ENCODE assay signal across 11 cellular contexts in genomic region chr7:80584778-80585177, GRCh38. TPM values are rescaled to one million over a fixed set of nuclear protein-coding genes. Genes with fewer than 3 reads are reported as not detected.
A peak's percentile ranks its signal among the peaks of the same experiment; 100 is the strongest.
DNase-seq lines count a peak whose midpoint lies in the region; ATAC-seq, FAIRE-seq and TF ChIP-seq lines count a peak whose summit lies in the region.
"Had no signal": no experiment of that assay in that cellular context is flagged by ENCODE, and none has a peak within 500 bp of the region (broad histone marks: within the 10 kb centered on the region; RNA-seq: fewer than 3 reads in every experiment).

No MANE protein-coding gene starts in this region.

- no peak for ATAC-seq in GM19351 (IDR thresholded peaks at IDR 0.05; ENCODE audit: unreplicated experiment)
- no peak for ATAC-seq in HG02610 (IDR thresholded peaks at IDR 0.05; ENCODE audit: unreplicated experiment)
- ATAC-seq: activated T-cell treated with anti-CD3 and anti-CD28 coated beads, Interleukin-2, amount 50 U/mL, for 4 hours had no signal

- no peaks in the 10 kb centered on the region for H3K27me3 ChIP-seq in ACC112 (ENCODE audit: insufficient read depth, low read length)
- no peaks in the 10 kb centered on the region for H3K27me3 ChIP-seq in bronchial epithelial cell (ENCODE audit: control insufficient read depth, insufficient read depth, low read length)
- H3K27me3 ChIP-seq: BE2C had no signal

- peaks cover 9% of the 10 kb centered on the region for H3K4me1 ChIP-seq in ACC112 (ENCODE audit: control insufficient read depth, insufficient read depth, low read length, unreplicated experiment)
- H3K4me1 ChIP-seq: BE2C had no signal

- H3K36me3 ChIP-seq in ACC112 (ENCODE audit: insufficient read depth, low read length) (no peaks in the 10 kb centered on the region), bronchial epithelial cell (ENCODE audit: control insufficient read depth, insufficient read depth, low read length) (no peaks in the 10 kb centered on the region)
- H3K36me3 ChIP-seq: BE2C had no signal

- H3K4me3 ChIP-seq in ACC112 (ENCODE audit: low read depth, low read length) = no peak overlapping the region
- H3K4me3 ChIP-seq in bronchial epithelial cell (ENCODE audit: low read depth, low read length) = no peak overlapping the region

- DNase-seq in HT1080 (ENCODE audit: low read depth) = peak; percentile 61
- peak; percentile 95 for DNase-seq in bronchial epithelial cell (ENCODE audit: low read depth)
- DNase-seq in kidney tubule cell (ENCODE audit: low spot score) = peak; percentile 66
- no peak for DNase-seq in NCI-H526 treated with DMSO at 0.1 percent for 48 hours (lab: John Stamatoyannopoulos, UW)
- DNase-seq in activated effector memory CD4-positive, alpha-beta T cell treated with Interleukin-2 at 50 U/mL for 16 hours = no peak
- DNase-seq: activated T-cell treated with anti-CD3 and anti-CD28 coated beads, Interleukin-2, amount 50 U/mL, for 4 hours; BE2C; NCI-H1694 treated with DMSO at 0.1 percent for 48 hours had no signal

- TF ChIP-seq CTCF in bronchial epithelial cell (IDR thresholded peaks at IDR 0.05; ENCODE audit: insufficient read depth, low read length, severe bottlenecking) = no peak

- no peak overlapping the region for H3K27ac ChIP-seq in ACC112 (ENCODE audit: low read depth, low read length)

- H3K79me2 ChIP-seq in ACC112 (ENCODE audit: control insufficient read depth, insufficient read depth, low read length, unreplicated experiment) = no peaks in the 10 kb centered on the region

- peak; percentile 91 for FAIRE-seq in bronchial epithelial cell (lab: Jason Lieb, UNC)

- H2AFZ ChIP-seq in ACC112 (ENCODE audit: low read length, unreplicated experiment) = peak overlapping the region; percentile 21

RNA-seq across cellular contexts. Expression of gene CD36, which starts 53.7 kb away (rescaled TPM):
- not detected in 2 replicates for total RNA-seq in HT1080 (2014; rRNA removed; shearing (Covaris generic))
- polyA plus RNA-seq in HT1080 (2015; cell fraction: cytosol; rRNA removed) = 0.14 TPM in 1 of 2 replicates, not detected in the other
- not detected in 2 replicates for polyA plus RNA-seq in HT1080 (2015; cell fraction: nucleus; rRNA removed)
- total RNA-seq in bronchial epithelial cell = 1.3 and 11.9 TPM in 2 replicates

Comparison
In these comparisons a context has a peak if more than half of its experiments do, and no peak if none do; other contexts are left out.
1. DNase-seq: peak in HT1080 (single experiment), bronchial epithelial cell (single experiment) and kidney tubule cell (single experiment); none in NCI-H526 treated with DMSO at 0.1 percent for 48 hours (single experiment) and activated effector memory CD4-positive, alpha-beta T cell treated with Interleukin-2 at 50 U/mL for 16 hours (single experiment).